In the genomic region with DNA sequence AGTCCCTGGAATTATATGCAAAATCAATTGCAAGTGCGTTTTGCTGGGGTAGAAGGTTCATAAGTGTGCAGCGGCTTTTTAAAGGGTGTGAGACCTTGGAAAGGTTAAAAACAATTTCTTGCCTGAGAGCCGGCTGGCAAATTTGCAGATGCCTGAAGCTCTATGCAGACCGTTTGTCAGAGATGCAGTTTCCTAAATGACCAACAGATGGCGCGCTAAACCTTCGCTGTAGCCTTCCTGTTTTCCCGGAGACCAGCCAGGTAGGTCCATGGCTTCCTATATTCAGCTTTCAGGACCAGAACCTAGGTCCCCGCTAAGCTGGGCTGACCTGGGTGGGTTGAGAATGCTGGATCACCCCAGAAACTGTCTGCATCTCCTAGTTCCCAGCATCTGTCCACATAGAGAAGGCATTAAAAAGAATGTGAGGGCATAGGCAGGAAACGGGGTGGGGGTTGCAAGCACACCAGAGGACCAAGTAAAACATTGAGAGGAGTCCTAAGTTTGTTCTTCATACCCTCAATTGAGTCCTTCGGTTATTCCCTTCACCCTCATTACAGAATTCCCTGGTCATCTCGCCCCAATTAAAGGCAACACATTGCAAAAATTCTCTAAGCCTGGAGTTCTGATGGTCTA, we compare ENCODE assay signal across 9 cellular contexts. TPM values are rescaled to one million over a fixed set of nuclear protein-coding genes. Genes with fewer than 3 reads are reported as not detected.
DNase-seq lines count a peak whose midpoint lies in the region; ATAC-seq, FAIRE-seq and TF ChIP-seq lines count a peak whose summit lies in the region.
"Had no signal": no experiment of that assay in that cellular context is flagged by ENCODE, and none has a peak within 500 bp of the region (broad histone marks: within the 10 kb centered on the region; RNA-seq: fewer than 3 reads in every experiment).

No MANE protein-coding gene starts in this region.

- peak; percentile 93 for FAIRE-seq in GM19239 (lab: Jason Lieb, UNC)

- no peaks in the 10 kb centered on the region for H3K36me3 ChIP-seq in liver (ENCODE audit: control insufficient read depth in 4 of 4, insufficient read depth in 3 of 4, low read depth in 1 of 4, low read length in 3 of 4)

- H3K9ac ChIP-seq in liver (ENCODE audit: low read depth in 1 of 2, low read length in 2 of 2): no peak overlapping the region

- DNase-seq in AML-193 (lab: John Stamatoyannopoulos, UW): peak; percentile 41 to 52
- peak; percentile 78 for DNase-seq in GM19239 (ENCODE audit: insufficient read length, low spot score)
- peak; percentile 12 for DNase-seq in NCI-H2081 treated with DMSO at 0.1 percent for 48 hours (lab: John Stamatoyannopoulos, UW)
- DNase-seq in dermis microvascular lymphatic vessel endothelial cell (ENCODE audit: low read depth in 2 of 2): peak; percentile 66 to 76
- DNase-seq in stimulated activated CD8-positive, alpha-beta memory T cell treated with anti-CD3 and anti-CD28 coated beads, Interleukin-12 subunit alpha, Interleukin-12 subunit beta, amount 100 ng/mL, for 1 hour (ENCODE audit: low read depth): peak; percentile 7

- peaks cover 0 to 5% (median 0%) of the 10 kb centered on the region in 4 donors for H3K9me3 ChIP-seq in liver (ENCODE audit: control insufficient read depth in 4 of 4, low read length in 3 of 4)

- H3K27me3 ChIP-seq in liver (ENCODE audit: control insufficient read depth in 4 of 4, insufficient read depth in 4 of 4, low read length in 3 of 4): peaks cover 0 to 10% (median 7%) of the 10 kb centered on the region in 4 donors

- peak overlapping the region; percentile 34; the same call in 1 of the 2 replicates for H3K27ac ChIP-seq in VCaP
- H3K27ac ChIP-seq in liver (ENCODE audit: low read depth in 1 of 2, low read length in 2 of 2): no peak overlapping the region

- no peak overlapping the region for H3K4me3 ChIP-seq in liver (ENCODE audit: low read depth in 1 of 3, low read length in 3 of 3)

- TF ChIP-seq CTCF in VCaP (conservative IDR thresholded peaks at IDR 0.05) (peak; percentile 97), liver (IDR thresholded peaks at IDR 0.05; ENCODE audit: low read depth, low read length, missing input control) (peak; percentile 95)

- no peaks in the 10 kb centered on the region for H3K4me1 ChIP-seq in liver (ENCODE audit: control insufficient read depth in 4 of 4, insufficient read depth in 4 of 4, low read length in 3 of 4)

- ATAC-seq in HG02973 (IDR thresholded peaks at IDR 0.05; ENCODE audit: unreplicated experiment): no peak
- ATAC-seq: naive thymus-derived CD8-positive, alpha-beta T cell had no signal

- TF ChIP-seq RAD21 in liver (IDR thresholded peaks at IDR 0.05): peak; percentile 98 to 99

- 17% methylated on average over 12 of the region's 12 CpGs for WGBS in liver

TF ChIP-seq in liver, 16 proteins besides CTCF, POLR2A, EP300 and RAD21:
- TF ChIP-seq, protein P1, sequence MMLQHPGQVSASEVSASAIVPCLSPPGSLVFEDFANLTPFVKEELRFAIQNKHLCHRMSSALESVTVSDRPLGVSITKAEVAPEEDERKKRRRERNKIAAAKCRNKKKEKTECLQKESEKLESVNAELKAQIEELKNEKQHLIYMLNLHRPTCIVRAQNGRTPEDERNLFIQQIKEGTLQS (IDR thresholded peaks at IDR 0.05): no peak
- TF ChIP-seq RXRA (IDR thresholded peaks at IDR 0.05): no peak
- TF ChIP-seq HNF4A (conservative IDR thresholded peaks at IDR 0.05): no peak
- TF ChIP-seq GABPA (IDR thresholded peaks at IDR 0.05 in 1 of 2, conservative IDR thresholded peaks at IDR 0.05 in 1 of 2): no peak
- TF ChIP-seq FOXA1 (IDR thresholded peaks at IDR 0.05): no peak
- no peak for TF ChIP-seq SP1 (IDR thresholded peaks at IDR 0.05)
- TF ChIP-seq NR2F2 (IDR thresholded peaks at IDR 0.05): no peak

RNA-seq across cellular contexts. Expression of a gene that starts 5.7 kb away (rescaled TPM):
- under 0.01 TPM in 1 of 2 replicates, not detected in the other for total RNA-seq in dermis microvascular lymphatic vessel endothelial cell
- under 1 TPM; under 0.01 to 0.08 TPM for total RNA-seq in liver
- polyA plus RNA-seq in liver: under 1 TPM in 1 of 2 donors, not detected in 1; 0.01 TPM
- total RNA-seq: naive thymus-derived CD8-positive, alpha-beta T cell had no signal
- polyA plus RNA-seq: naive thymus-derived CD8-positive, alpha-beta T cell had no signal

Comparison
In these comparisons a context has a peak if more than half of its experiments do, and no peak if none do; other contexts are left out.
1. DNase-seq: peak in every context shown above with its lines; median percentile 78 in GM19239; 71 in dermis microvascular lymphatic vessel endothelial cell; 46 in AML-193; 12 in NCI-H2081 treated with DMSO at 0.1 percent for 48 hours; 7 in stimulated activated CD8-positive, alpha-beta memory T cell treated with anti-CD3 and anti-CD28 coated beads, Interleukin-12 subunit alpha, Interleukin-12 subunit beta, amount 100 ng/mL, for 1 hour.